31 cellular contexts compared by ENCODE assay signal in the genomic region with DNA sequence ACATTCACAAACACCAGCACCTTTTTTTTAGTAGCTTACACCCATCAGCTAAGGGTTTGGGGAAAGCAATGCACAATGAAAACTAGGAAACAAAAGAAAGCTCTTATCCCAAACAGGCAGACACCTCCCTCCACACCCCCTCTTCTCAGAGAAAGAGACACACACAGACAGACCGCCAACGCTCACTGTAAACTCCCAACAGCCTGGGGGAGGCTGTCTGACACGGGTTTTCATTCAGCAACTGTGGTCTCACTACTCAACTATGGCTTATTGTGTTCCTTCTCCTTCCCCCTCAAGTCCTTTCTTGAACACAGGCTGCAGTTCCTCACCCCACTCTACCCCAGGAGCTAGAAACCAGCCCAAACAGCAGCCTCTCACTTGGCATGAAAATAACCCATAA.
DNase-seq lines count a peak whose midpoint lies in the region; ATAC-seq, FAIRE-seq and TF ChIP-seq lines count a peak whose summit lies in the region.
"Had no signal": no experiment of that assay in that cellular context is flagged by ENCODE, and none has a peak within 500 bp of the region (broad histone marks: within the 10 kb centered on the region; RNA-seq: fewer than 3 reads in every experiment).

No MANE protein-coding gene starts in this region.

- H3K9me3 ChIP-seq in K562 (replicated peaks; ENCODE audit: control insufficient read depth, insufficient read depth, low read depth, low read length) (no peaks in the 10 kb centered on the region; the same call in 1 of the 2 replicates), neural progenitor cell (ENCODE audit: low read depth) (no peaks in the 10 kb centered on the region)
- H3K9me3 ChIP-seq: BE2C, ovary, SJCRH30, thyroid gland had no signal

- no peak for TF ChIP-seq POLR2A in K562 (conservative IDR thresholded peaks at IDR 0.05)

- H3K27ac ChIP-seq in K562 (ENCODE audit: extremely low read depth, low read depth, low read length) = no peak overlapping the region
- no peak overlapping the region for H3K27ac ChIP-seq in neural progenitor cell
- H3K27ac ChIP-seq: ovary, SJCRH30, thyroid gland had no signal

- H3K79me2 ChIP-seq in K562 (ENCODE audit: control insufficient read depth, insufficient read depth, low read length) = no peaks in the 10 kb centered on the region
- H3K79me2 ChIP-seq in neural progenitor cell (ENCODE audit: low read depth) = no peaks in the 10 kb centered on the region

- POLR2A ChIA-PET in K562 (lab: Yijun Ruan, JAX) = interaction anchor here (0.8 to 1.3 kb wide), 3 partner anchors 12 to 56 kb away, joined by 3 to 5 read pairs (median 4); no protein-coding TSS in a partner anchor

- H3F3A ChIP-seq in neural progenitor cell (ENCODE audit: low read depth) = peaks cover 6% of the 10 kb centered on the region

- BruUV-seq in K562 (replicated peaks; lab: Mats Ljungman, UMichigan) = no TSS peak

- peaks cover 0 to 3% of the 10 kb centered on the region in 2 experiments; a peak in 1 of 5 replicates for H3K27me3 ChIP-seq in K562 (ENCODE audit: control insufficient read depth in 2 of 2, insufficient read depth in 2 of 2, low read length in 2 of 2)
- no peaks in the 10 kb centered on the region for H3K27me3 ChIP-seq in neural progenitor cell
- H3K27me3 ChIP-seq: BE2C, ovary, SJCRH30, thyroid gland had no signal

- ATAC-seq in K562 = peak; percentile 13; the same call in 2 of the 3 replicates
- ATAC-seq: activated CD8-positive, alpha-beta memory T cell treated with anti-CD3 and anti-CD28 coated beads, Interleukin-2, amount 10 ng/mL, durations not matched to agents 7 days and 5 days; activated T-cell treated with anti-CD3 and anti-CD28 coated beads, Interleukin-2, amount 50 U/mL, for 4 hours; stimulated activated naive CD8-positive, alpha-beta T cell treated with anti-CD3 and anti-CD28 coated beads, Interleukin-15, amount 100 ng/mL, for 72 hours; T-cell had no signal

- H3K4me2 ChIP-seq in K562 (ENCODE audit: insufficient read depth, low read length) (no peak overlapping the region), neural progenitor cell (peak overlapping the region; percentile 1)

- intact Hi-C loops in K562 (cut with micrococcal nuclease) = no loop called here

- H3K4me1 ChIP-seq in K562 (replicated peaks in 1 of 2; ENCODE audit: control insufficient read depth in 2 of 2, insufficient read depth in 2 of 2, low read length in 2 of 2) (peaks cover 10 to 23% of the 10 kb centered on the region in 2 experiments; a peak in 3 of 5 replicates), neural progenitor cell (peaks cover 40% of the 10 kb centered on the region)
- H3K4me1 ChIP-seq: BE2C, SJCRH30, thyroid gland had no signal

- H3K4me3 ChIP-seq in K562 = no peak overlapping the region
- H3K4me3 ChIP-seq in neural progenitor cell = no peak overlapping the region
- H3K4me3 ChIP-seq: lung, ovary, SJCRH30, thyroid gland had no signal

- H3K9ac ChIP-seq in K562 (ENCODE audit: insufficient read depth in 1 of 2, low read depth in 2 of 2, low read length in 2 of 2) = 0 out of 4 replicates have a peak overlapping the region, but pooled peaks of 1 of the 2 experiments have one; percentile 24
- no peak overlapping the region for H3K9ac ChIP-seq in neural progenitor cell

- CTCF ChIA-PET in K562 (lab: Yijun Ruan, JAX; ENCODE audit: low intra/inter-chr PET ratio) = no interaction called here

- H3K36me3 Mint-ChIP-seq in neural progenitor cell = peaks cover 8% of the 10 kb centered on the region
- H3K36me3 Mint-ChIP-seq: activated CD8-positive, alpha-beta memory T cell treated with anti-CD3 and anti-CD28 coated beads, Interleukin-2, amount 10 ng/mL, durations not matched to agents 7 days and 5 days; brain; CD8-positive, alpha-beta memory T cell had no signal

- H4K20me1 ChIP-seq in K562 (replicated peaks; ENCODE audit: control insufficient read depth, insufficient read depth, low read length) = no peaks in the 10 kb centered on the region
- H4K20me1 ChIP-seq in neural progenitor cell (ENCODE audit: low read depth) = peaks cover 4% of the 10 kb centered on the region

- no peak for TF ChIP-seq RAD21 in K562 (CRISPR knock-in tag; conservative IDR thresholded peaks at IDR 0.05 in 1 of 2, IDR thresholded peaks at IDR 0.05 in 1 of 2)

- peak; percentile 45 for DNase-seq in COLO829 (ENCODE audit: low spot score)
- peak; percentile 39 for DNase-seq in KBM-7
- DNase-seq in K562 (ENCODE audit: extremely low read depth in 1 of 4, low spot score in 3 of 4) = peak in 3 of 4 experiments; percentile 24 to 44 (median 39)
- DNase-seq in neural progenitor cell (ENCODE audit: low spot score) = peak; percentile 29
- no peak for DNase-seq in RKO (ENCODE audit: low spot score)
- no peak for DNase-seq in NCI-H187 treated with DMSO at 0.1 percent for 48 hours (lab: John Stamatoyannopoulos, UW)
- no peak for DNase-seq in C1 segment of cervical spinal cord (lab: John Stamatoyannopoulos, UW)
- DNase-seq: ACHN; activated B cell treated with CpG ODN at 0.5 μM for 24 hours; activated CD8-positive, alpha-beta memory T cell treated with anti-CD3 and anti-CD28 coated beads, Interleukin-2, amount 10 ng/mL, durations not matched to agents 7 days and 5 days; activated naive CD4-positive, alpha-beta T cell; activated T-cell treated with anti-CD3 and anti-CD28 coated beads, Interleukin-2, amount 50 U/mL, for 4 hours; BE2C; CD8-positive, alpha-beta memory T cell; DMS153; NCI-H1417 treated with DMSO at 0.1 percent for 48 hours; NCI-H2081 treated with DMSO at 0.1 percent for 48 hours; NCI-H446 treated with DMSO at 0.1 percent for 48 hours; ovary; SJCRH30; stimulated activated CD4-positive, alpha-beta T cell treated with anti-CD3 and anti-CD28 coated beads, Interleukin-1b, Interleukin-23, amount 100 ng/mL, for 48 hours; stimulated activated naive CD8-positive, alpha-beta T cell treated with anti-CD3 and anti-CD28 coated beads, Interleukin-15, amount 100 ng/mL, for 72 hours; T-cell; thyroid gland had no signal

- peaks cover 9% of the 10 kb centered on the region for H3K27me3 Mint-ChIP-seq in neural progenitor cell (ENCODE audit: insufficient read depth, low read depth)
- H3K27me3 Mint-ChIP-seq: activated CD8-positive, alpha-beta memory T cell treated with anti-CD3 and anti-CD28 coated beads, Interleukin-2, amount 10 ng/mL, durations not matched to agents 7 days and 5 days; brain; T-cell had no signal

- H2AFZ ChIP-seq in K562 (ENCODE audit: low read depth, low read length) = peak overlapping the region; percentile 53
- no peak overlapping the region for H2AFZ ChIP-seq in neural progenitor cell (replicated peaks)

- no peak for TF ChIP-seq EP300 in K562 (IDR thresholded peaks at IDR 0.05; ENCODE audit: low read length)

- no peak for FAIRE-seq in K562 (lab: Jason Lieb, UNC)
- FAIRE-seq: endometrium, frontal cortex, GM18507, GM19239 had no signal

- H3K9me3 Mint-ChIP-seq in neural progenitor cell = no peaks in the 10 kb centered on the region
- H3K9me3 Mint-ChIP-seq: brain; CD8-positive, alpha-beta memory T cell; nephron; T-cell had no signal

- peaks cover 20% of the 10 kb centered on the region for H3K4me1 Mint-ChIP-seq in neural progenitor cell
- H3K4me1 Mint-ChIP-seq: CD8-positive, alpha-beta memory T cell; T-cell had no signal

- H3K4me3 Mint-ChIP-seq in neural progenitor cell = no peak overlapping the region
- H3K4me3 Mint-ChIP-seq: activated B cell treated with CpG ODN at 0.5 μM for 24 hours; activated CD8-positive, alpha-beta memory T cell treated with anti-CD3 and anti-CD28 coated beads, Interleukin-2, amount 10 ng/mL, durations not matched to agents 7 days and 5 days; activated T-cell treated with anti-CD3 and anti-CD28 coated beads, Interleukin-2, amount 50 U/mL, for 4 hours; CD8-positive, alpha-beta memory T cell; nephron; stimulated activated naive CD8-positive, alpha-beta T cell treated with anti-CD3 and anti-CD28 coated beads, Interleukin-15, amount 100 ng/mL, for 72 hours; T-cell had no signal

- H3K27ac Mint-ChIP-seq in neural progenitor cell = no peak overlapping the region
- H3K27ac Mint-ChIP-seq: activated B cell treated with CpG ODN at 0.5 μM for 24 hours; activated CD8-positive, alpha-beta memory T cell treated with anti-CD3 and anti-CD28 coated beads, Interleukin-2, amount 10 ng/mL, durations not matched to agents 7 days and 5 days; CD8-positive, alpha-beta memory T cell; nephron; stimulated activated naive CD8-positive, alpha-beta T cell treated with anti-CD3 and anti-CD28 coated beads, Interleukin-15, amount 100 ng/mL, for 72 hours; T-cell had no signal

- H3K9me1 ChIP-seq in K562 (ENCODE audit: control insufficient read depth, insufficient read depth, low read length) = no peaks in the 10 kb centered on the region

- in situ Hi-C loops in KBM-7 (cut with MboI; ENCODE audit: low pct_unique_long_range_greater_than_20kb, low sequenced_read_pairs) = no loop called here
- in situ Hi-C loops in K562 (cut with MboI) = no loop called here

- TF ChIP-seq CTCF in K562 (IDR thresholded peaks at IDR 0.05 in 2 of 3, conservative IDR thresholded peaks at IDR 0.05 in 1 of 3; ENCODE audit: insufficient read depth in 2 of 3, low read depth in 1 of 3, low read length in 3 of 3) = no peak
- no peak for TF ChIP-seq CTCF in neural progenitor cell (IDR thresholded peaks at IDR 0.05)

- no peaks in the 10 kb centered on the region for H3K36me3 ChIP-seq in K562 (ENCODE audit: control insufficient read depth, insufficient read depth, low read length)
- no peaks in the 10 kb centered on the region for H3K36me3 ChIP-seq in neural progenitor cell
- H3K36me3 ChIP-seq: BE2C, ovary, SJCRH30, thyroid gland had no signal

- WGBS in K562 (ENCODE audit: insufficient coverage, low coverage, missing lambda C conversion rate) = 10% methylated on average over 3 of the region's 3 CpGs

TF ChIP-seq in K562, 482 proteins besides CTCF, POLR2A, EP300 and RAD21 (continues in another document):
- TF ChIP-seq ZFP30 (CRISPR knock-in tag; IDR thresholded peaks at IDR 0.05; ENCODE audit: borderline replicate concordance) = no peak
- TF ChIP-seq EGR1 (conservative IDR thresholded peaks at IDR 0.05) = peak; percentile 53
- no peak for TF ChIP-seq ZBTB1 (CRISPR knock-in tag; IDR thresholded peaks at IDR 0.05; ENCODE audit: borderline replicate concordance, low read depth)

Comparison
In these comparisons a context has a peak if more than half of its experiments do, and no peak if none do; other contexts are left out.
1. DNase-seq: peak in COLO829 (single experiment), KBM-7 (single experiment), K562 (3 of 4) and neural progenitor cell (single experiment); none in RKO (single experiment), NCI-H187 treated with DMSO at 0.1 percent for 48 hours (single experiment) and C1 segment of cervical spinal cord (0 of 14).